8 cellular contexts compared by ENCODE assay signal in genomic region chr1:143728802-143729450, GRCh38.
DNase-seq lines count a peak whose midpoint lies in the region; ATAC-seq, FAIRE-seq and TF ChIP-seq lines count a peak whose summit lies in the region.
"Not testable (repeated sequence)": the region's sequence is repeated elsewhere in the genome, so short reads cannot be mapped to it uniquely, and the experiment has no call there.

No MANE protein-coding gene starts in this region.

- H3K4me1 Mint-ChIP-seq in CD4-positive, alpha-beta T cell (ENCODE audit: low read depth); activated CD4-positive, alpha-beta memory T cell treated with anti-CD3 and anti-CD28 coated beads for 36 hours (ENCODE audit: low read depth): not testable (repeated sequence)

- H3K27ac Mint-ChIP-seq in CD4-positive, alpha-beta T cell = peak overlapping the region; percentile 87
- H3K27ac Mint-ChIP-seq in activated CD4-positive, alpha-beta memory T cell treated with anti-CD3 and anti-CD28 coated beads for 36 hours = peak overlapping the region; percentile 92

- not testable (repeated sequence) for H3K27me3 ChIP-seq in CD4-positive, alpha-beta T cell (ENCODE audit: control insufficient read depth, insufficient read depth, low read length); pancreas
- H3K27me3 ChIP-seq in gastroesophageal sphincter = peaks cover 17% of the 10 kb centered on the region

- DNase-seq in CD4-positive, alpha-beta T cell; activated CD4-positive, alpha-beta memory T cell treated with anti-CD3 and anti-CD28 coated beads for 36 hours; pancreas: not testable (repeated sequence)

- intact Hi-C loops in CD4-positive, alpha-beta T cell (cut with DNase I, micrococcal nuclease); activated CD4-positive, alpha-beta memory T cell treated with anti-CD3 and anti-CD28 coated beads for 36 hours (cut with micrococcal nuclease); pancreas (cut with DNase I): not testable (repeated sequence)

- ATAC-seq in CD4-positive, alpha-beta T cell (ENCODE audit: poor library complexity) = peak; percentile 71
- ATAC-seq in GM19035 (IDR thresholded peaks at IDR 0.05; ENCODE audit: unreplicated experiment) = peak; percentile 96
- ATAC-seq in GM21717 (IDR thresholded peaks at IDR 0.05; ENCODE audit: unreplicated experiment) = peak; percentile 94
- peak; percentile 92 for ATAC-seq in HG03025 (IDR thresholded peaks at IDR 0.05; ENCODE audit: low FRiP score, unreplicated experiment)
- peak; percentile 95 for ATAC-seq in HG03565 (IDR thresholded peaks at IDR 0.05; ENCODE audit: unreplicated experiment)
- peak; percentile 82 for ATAC-seq in gastroesophageal sphincter
- peak in 3 of 4 donors; percentile 86 to 91 (median 86) for ATAC-seq in pancreas

- not testable (repeated sequence) for H3K27ac ChIP-seq in CD4-positive, alpha-beta T cell (ENCODE audit: low read depth, low read length); gastroesophageal sphincter; pancreas

- no CpG with 5 or more reads among the region's 31 CpGs for WGBS in gastroesophageal sphincter (ENCODE audit: low coverage in 1 of 2), 2 donors
- WGBS in pancreas, 2 donors = 14 to 18% methylated on average over 6 to 7 of the region's 31 CpGs

- CTCF ChIA-PET in CD4-positive, alpha-beta T cell (lab: Charles Lee); activated CD4-positive, alpha-beta memory T cell treated with anti-CD3 and anti-CD28 coated beads for 36 hours (lab: Charles Lee): not testable (repeated sequence)

- H3K4me3 ChIP-seq in gastroesophageal sphincter, pancreas: not testable (repeated sequence)

- peaks cover 51% of the 10 kb centered on the region for H3K27me3 Mint-ChIP-seq in CD4-positive, alpha-beta T cell
- peaks cover 34% of the 10 kb centered on the region for H3K27me3 Mint-ChIP-seq in activated CD4-positive, alpha-beta memory T cell treated with anti-CD3 and anti-CD28 coated beads for 36 hours

- H3K4me3 Mint-ChIP-seq in CD4-positive, alpha-beta T cell = peak overlapping the region; percentile 71
- H3K4me3 Mint-ChIP-seq in activated CD4-positive, alpha-beta memory T cell treated with anti-CD3 and anti-CD28 coated beads for 36 hours = not testable (repeated sequence)

- not testable (repeated sequence) for H3K9me3 ChIP-seq in CD4-positive, alpha-beta T cell (ENCODE audit: control insufficient read depth, low read length); gastroesophageal sphincter; pancreas

- POLR2A ChIA-PET in CD4-positive, alpha-beta T cell (lab: Charles Lee); activated CD4-positive, alpha-beta memory T cell treated with anti-CD3 and anti-CD28 coated beads for 36 hours (lab: Charles Lee): not testable (repeated sequence)

- not testable (repeated sequence) for H3K9me3 Mint-ChIP-seq in CD4-positive, alpha-beta T cell; activated CD4-positive, alpha-beta memory T cell treated with anti-CD3 and anti-CD28 coated beads for 36 hours

- TF ChIP-seq POLR2A in gastroesophageal sphincter (IDR thresholded peaks at IDR 0.05) = not testable (repeated sequence)

- not testable (repeated sequence) for TF ChIP-seq CTCF in CD4-positive, alpha-beta T cell (IDR thresholded peaks at IDR 0.05); gastroesophageal sphincter (IDR thresholded peaks at IDR 0.05); pancreas (IDR thresholded peaks at IDR 0.05)

- not testable (repeated sequence) for H3K4me1 ChIP-seq in gastroesophageal sphincter, pancreas

- H3K36me3 Mint-ChIP-seq in CD4-positive, alpha-beta T cell (ENCODE audit: low read depth); activated CD4-positive, alpha-beta memory T cell treated with anti-CD3 and anti-CD28 coated beads for 36 hours: not testable (repeated sequence)

- not testable (repeated sequence) for H3K36me3 ChIP-seq in gastroesophageal sphincter, pancreas

- FAIRE-seq in pancreas (lab: Jason Lieb, UNC) = not testable (repeated sequence)

- TF ChIP-seq EP300 in gastroesophageal sphincter (IDR thresholded peaks at IDR 0.05) = not testable (repeated sequence)
